23 cellular contexts compared by ENCODE assay signal in the genomic region with DNA sequence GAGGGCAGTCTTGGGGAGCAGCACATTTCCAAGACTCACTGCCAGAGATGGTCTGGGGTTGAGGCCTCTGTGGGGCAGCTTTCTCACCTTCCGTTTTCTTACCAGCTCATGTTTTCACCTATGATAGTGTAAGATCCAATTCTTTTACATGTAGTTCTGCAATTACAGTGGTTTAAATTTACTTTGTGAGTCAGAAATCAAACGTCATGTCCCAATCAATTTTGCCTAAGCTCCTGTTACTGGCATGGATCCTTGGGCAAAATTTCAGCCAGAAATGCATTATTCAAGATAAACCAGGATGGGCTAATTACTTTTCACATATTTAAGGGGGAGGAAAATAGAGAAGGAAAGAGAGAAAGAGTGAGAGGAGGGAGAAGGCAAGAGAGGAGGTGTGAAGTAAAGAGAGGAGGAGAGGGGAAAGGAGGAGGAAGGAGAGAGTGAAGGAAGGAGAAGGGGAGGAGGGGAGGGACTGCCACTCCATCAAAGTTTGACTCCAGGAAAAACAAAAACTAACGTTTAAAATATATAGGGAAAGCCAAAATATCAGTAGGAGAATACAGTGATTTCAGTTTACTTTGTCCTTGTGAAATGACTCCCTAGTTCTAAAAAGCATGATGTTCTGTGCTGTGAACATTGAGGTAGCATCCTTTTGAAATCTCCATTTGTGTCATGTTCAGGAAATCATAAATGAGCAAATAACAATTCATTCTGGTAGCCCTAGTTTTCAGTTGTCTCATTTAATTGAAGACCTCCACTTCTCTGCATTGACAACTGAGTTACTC. TPM values are rescaled to one million over a fixed set of nuclear protein-coding genes. Genes with fewer than 3 reads are reported as not detected.
DNase-seq lines count a peak whose midpoint lies in the region; ATAC-seq, FAIRE-seq and TF ChIP-seq lines count a peak whose summit lies in the region.
"Had no signal": no experiment of that assay in that cellular context is flagged by ENCODE, and none has a peak within 500 bp of the region (broad histone marks: within the 10 kb centered on the region; RNA-seq: fewer than 3 reads in every experiment).

No MANE protein-coding gene starts in this region.

- no peak for FAIRE-seq in HepG2 (lab: Jason Lieb, UNC)
- FAIRE-seq in astrocyte (lab: Jason Lieb, UNC): no peak
- FAIRE-seq: G401.6, HTR-8/SVneo had no signal

- H2AFZ ChIP-seq in HepG2 (ENCODE audit: low read length) (no peak overlapping the region), astrocyte (ENCODE audit: low read depth, low read length) (no peak overlapping the region)
- H2AFZ ChIP-seq: parathyroid adenoma had no signal

- H3K4me1 Mint-ChIP-seq in astrocyte (ENCODE audit: low read depth, unreplicated experiment): peaks cover 32% of the 10 kb centered on the region
- peaks cover 11 to 16% of the 10 kb centered on the region in 2 donors for H3K4me1 Mint-ChIP-seq in immature natural killer cell

- TF ChIP-seq EP300 in HepG2 (IDR thresholded peaks at IDR 0.05; ENCODE audit: low read depth in 2 of 2, low read length in 2 of 2) (no peak), HepG2 (CRISPR knock-in tag; IDR thresholded peaks at IDR 0.05; ENCODE audit: borderline replicate concordance) (no peak)

- BruUV-seq in HepG2 (replicated peaks; lab: Mats Ljungman, UMichigan): no TSS peak

- in situ Hi-C loops in HepG2 (cut with HindIII; ENCODE audit: extremely low pct_ligation_motif_present, low pct_unique_long_range_greater_than_20kb): no loop called here

- POLR2A ChIA-PET in HepG2 (lab: Yijun Ruan, JAX): no interaction called here

- intact Hi-C loops in HepG2 (cut with micrococcal nuclease; ENCODE audit: unreplicated experiment): no loop called here

- no peak for ATAC-seq in HepG2
- ATAC-seq: stimulated activated naive B cell treated with anti-CD40 and anti-IgM and Interleukin-4, amounts not matched to agents 10 μg/mL and 1 μg/mL and 100 μg/mL, for 72 hours had no signal

- DNase-seq in HepG2 (ENCODE audit: low spot score) (no peak), astrocyte (ENCODE audit: low read depth) (peak; percentile 32), fibroblast of peridontal ligament (ENCODE audit: extremely low read depth) (peak; percentile 81), H7 (no peak), NCI-H1436 treated with DMSO at 0.1 percent for 48 hours (lab: John Stamatoyannopoulos, UW) (no peak), immature natural killer cell (no peak)
- no peak for DNase-seq in stimulated activated CD4-positive, alpha-beta T cell treated with anti-CD3 and anti-CD28 coated beads, Interleukin-4, amount 100 ng/mL, for 24 hours
- DNase-seq: activated CD4-positive, CD25-positive, alpha-beta regulatory T cell treated with anti-CD3 and anti-CD28 coated beads, Interleukin-2, amount 50 U/mL, for 72 hours; activated naive CD8-positive, alpha-beta T cell treated with anti-CD3 and anti-CD28 coated beads for 36 hours; islet precursor cell; Kasumi-1; NCI-H1105 treated with DMSO at 0.1 percent for 48 hours; NCI-H2107; NCI-H510A treated with DMSO at 0.1 percent for 48 hours; stimulated activated naive B cell treated with anti-CD40 and anti-IgM and Interleukin-4, amounts not matched to agents 10 μg/mL and 1 μg/mL and 100 μg/mL, for 72 hours had no signal

- H3K4me3 ChIP-seq in liver (ENCODE audit: low read depth in 1 of 3, low read length in 3 of 3) (no peak overlapping the region), HepG2 (replicated peaks in 1 of 3; ENCODE audit: insufficient read depth in 1 of 3, low read depth in 2 of 3, low read length in 3 of 3) (no peak overlapping the region), astrocyte (ENCODE audit: insufficient read depth, low read depth, low read length) (no peak overlapping the region), H7 (ENCODE audit: insufficient read depth, low read depth, low read length) (no peak overlapping the region)
- H3K4me3 ChIP-seq: HAP-1, thoracic aorta had no signal

- TF ChIP-seq RAD21 in liver (IDR thresholded peaks at IDR 0.05): no peak
- no peak for TF ChIP-seq RAD21 in HepG2 (CRISPR knock-in tag; IDR thresholded peaks at IDR 0.05)

- H3K27me3 ChIP-seq in liver (ENCODE audit: control insufficient read depth in 4 of 4, insufficient read depth in 4 of 4, low read length in 3 of 4) (no peaks in the 10 kb centered on the region), HepG2 (ENCODE audit: control insufficient read depth in 1 of 2, insufficient read depth in 2 of 2, low read length in 2 of 2) (no peaks in the 10 kb centered on the region; a peak in 1 of 5 replicates), astrocyte (ENCODE audit: insufficient read depth, low read length) (no peaks in the 10 kb centered on the region), H7 (ENCODE audit: control insufficient read depth, insufficient read depth, low read length) (peaks cover 11% of the 10 kb centered on the region)

- H3K36me3 ChIP-seq in liver (ENCODE audit: control insufficient read depth in 4 of 4, insufficient read depth in 3 of 4, low read depth in 1 of 4, low read length in 3 of 4) (no peaks in the 10 kb centered on the region), HepG2 (replicated peaks in 1 of 2; ENCODE audit: control insufficient read depth in 1 of 2, insufficient read depth in 2 of 2, low read length in 2 of 2) (no peaks in the 10 kb centered on the region), astrocyte (ENCODE audit: insufficient read depth, low read length) (no peaks in the 10 kb centered on the region), H7 (replicated peaks; ENCODE audit: control insufficient read depth, insufficient read depth, low read length) (no peaks in the 10 kb centered on the region)
- H3K36me3 ChIP-seq: thoracic aorta had no signal

- TF ChIP-seq CTCF in liver (IDR thresholded peaks at IDR 0.05; ENCODE audit: low read depth, low read length, missing input control): no peak
- no peak for TF ChIP-seq CTCF in HepG2 (CRISPR knock-in tag; IDR thresholded peaks at IDR 0.05)
- TF ChIP-seq CTCF in astrocyte (IDR thresholded peaks at IDR 0.05; ENCODE audit: insufficient read depth, low read depth, low read length): no peak

- WGBS in liver: 26% methylated on average over 3 of the region's 3 CpGs
- WGBS in HepG2 (ENCODE audit: low lambda C conversion rate): 74% methylated on average over 3 of the region's 3 CpGs

- peaks cover 11% of the 10 kb centered on the region for H3K79me2 ChIP-seq in HepG2 (ENCODE audit: insufficient read depth, low read length)
- H3K79me2 ChIP-seq in astrocyte (ENCODE audit: insufficient read depth, low read length): peaks cover 65% of the 10 kb centered on the region
- H3K79me2 ChIP-seq: parathyroid adenoma had no signal

- H3K4me2 ChIP-seq in HepG2 (ENCODE audit: low read depth, low read length) (no peak overlapping the region), astrocyte (ENCODE audit: low read length) (peak overlapping the region; percentile 24)

- CTCF ChIA-PET in HepG2 (lab: Yijun Ruan, JAX; ENCODE audit: low intra/inter-chr PET ratio, low total read pairs): no interaction called here

- peaks cover 2% of the 10 kb centered on the region for H3K9me3 Mint-ChIP-seq in astrocyte (ENCODE audit: unreplicated experiment)
- H3K9me3 Mint-ChIP-seq in immature natural killer cell: no peaks in the 10 kb centered on the region
- H3K9me3 Mint-ChIP-seq: activated naive CD8-positive, alpha-beta T cell treated with anti-CD3 and anti-CD28 coated beads for 36 hours; stimulated activated naive B cell treated with anti-CD40 and anti-IgM and Interleukin-4, amounts not matched to agents 10 μg/mL and 1 μg/mL and 100 μg/mL, for 72 hours had no signal

- no peaks in the 10 kb centered on the region for H3K36me3 Mint-ChIP-seq in astrocyte (ENCODE audit: low read depth, unreplicated experiment)
- H3K36me3 Mint-ChIP-seq in immature natural killer cell: no peaks in the 10 kb centered on the region
- H3K36me3 Mint-ChIP-seq: activated naive CD8-positive, alpha-beta T cell treated with anti-CD3 and anti-CD28 coated beads for 36 hours had no signal

- H3K4me1 ChIP-seq in liver (ENCODE audit: control insufficient read depth in 4 of 4, insufficient read depth in 4 of 4, low read length in 3 of 4) (peaks cover 3 to 47% (median 28%) of the 10 kb centered on the region in 4 donors), HepG2 (ENCODE audit: insufficient read depth, low read length) (peaks cover 56% of the 10 kb centered on the region), astrocyte (ENCODE audit: insufficient read depth, low read length) (peaks cover 18% of the 10 kb centered on the region)
- H3K4me1 ChIP-seq: parathyroid adenoma had no signal

- no peak overlapping the region for H3K9ac ChIP-seq in liver (ENCODE audit: low read depth in 1 of 2, low read length in 2 of 2)
- no peak overlapping the region for H3K9ac ChIP-seq in HepG2 (ENCODE audit: insufficient read depth, low read depth, low read length)
- H3K9ac ChIP-seq in astrocyte (ENCODE audit: low read length): no peak overlapping the region
- H3K9ac ChIP-seq: parathyroid adenoma had no signal

- H3K27ac ChIP-seq in liver (ENCODE audit: low read depth in 1 of 2, low read length in 2 of 2) (peak overlapping the region; percentile 84 to 87), HepG2 (ENCODE audit: extremely low read length, insufficient read depth, low read length) (no peak overlapping the region), astrocyte (ENCODE audit: low read depth, low read length) (no peak overlapping the region)
- H3K27ac ChIP-seq: C4-2B, parathyroid adenoma, RWPE1 had no signal

- no peaks in the 10 kb centered on the region; the same call in 1 of the 2 replicates for H4K20me1 ChIP-seq in HepG2 (ENCODE audit: insufficient read depth, low read length)
- peaks cover 13% of the 10 kb centered on the region for H4K20me1 ChIP-seq in astrocyte (ENCODE audit: insufficient read depth, low read length)

- H3K27ac Mint-ChIP-seq in astrocyte (ENCODE audit: unreplicated experiment): no peak overlapping the region
- no peak overlapping the region for H3K27ac Mint-ChIP-seq in immature natural killer cell
- H3K27ac Mint-ChIP-seq: activated naive CD8-positive, alpha-beta T cell treated with anti-CD3 and anti-CD28 coated beads for 36 hours had no signal

- TF ChIP-seq POLR2A in HepG2 (IDR thresholded peaks at IDR 0.05; ENCODE audit: insufficient read depth in 1 of 2, low read depth in 2 of 2, low read length in 2 of 2): no peak

- H3K27me3 Mint-ChIP-seq in astrocyte (ENCODE audit: low read depth, unreplicated experiment) (no peaks in the 10 kb centered on the region), immature natural killer cell (ENCODE audit: low read depth in 3 of 3) (peaks cover 4 to 24% (median 19%) of the 10 kb centered on the region in 3 donors)
- H3K27me3 Mint-ChIP-seq: stimulated activated naive B cell treated with anti-CD40 and anti-IgM and Interleukin-4, amounts not matched to agents 10 μg/mL and 1 μg/mL and 100 μg/mL, for 72 hours had no signal

- H3K9me3 ChIP-seq in liver (ENCODE audit: control insufficient read depth in 4 of 4, low read length in 3 of 4): no peaks in the 10 kb centered on the region
- no peaks in the 10 kb centered on the region for H3K9me3 ChIP-seq in HepG2 (ENCODE audit: low read length)
- no peaks in the 10 kb centered on the region for H3K9me3 ChIP-seq in astrocyte (ENCODE audit: insufficient read depth, low read depth, low read length)
- H3K9me3 ChIP-seq: thoracic aorta had no signal

- H3K4me3 Mint-ChIP-seq in astrocyte (ENCODE audit: unreplicated experiment): no peak overlapping the region
- no peak overlapping the region for H3K4me3 Mint-ChIP-seq in immature natural killer cell
- H3K4me3 Mint-ChIP-seq: activated naive CD8-positive, alpha-beta T cell treated with anti-CD3 and anti-CD28 coated beads for 36 hours; stimulated activated naive B cell treated with anti-CD40 and anti-IgM and Interleukin-4, amounts not matched to agents 10 μg/mL and 1 μg/mL and 100 μg/mL, for 72 hours had no signal

RNA-seq across cellular contexts. Expression of a gene that starts 2.9 kb away (rescaled TPM):
- total RNA-seq in liver (1 to 10 TPM; 1.7 to 4.4 TPM), HepG2 (2016; rRNA removed; fragmentation: Illumina TruSeq; extraction: Trizol) (27.4 and 37.1 TPM in 2 replicates), astrocyte (12.1 and 13.6 TPM in 2 replicates)
- polyA plus RNA-seq in liver (1 to 10 TPM; 1.4 to 1.8 TPM), HepG2 (2011; rRNA removed) (3.7 and 4.8 TPM in 2 replicates), immature natural killer cell (not detected)
- 37.5 and 44.9 TPM in 2 replicates for total RNA-seq in HepG2 (2016; cell fraction: cytosol; rRNA removed; fragmentation: Illumina TruSeq; extraction: Trizol; ENCODE audit: low read depth)
- 26.8 and 36.0 TPM in 2 replicates for total RNA-seq in HepG2 (2016; cell fraction: insoluble cytoplasmic fraction; rRNA removed; fragmentation: Illumina TruSeq; extraction: Trizol)
- 68.9 and 79.0 TPM in 2 replicates for total RNA-seq in HepG2 (2016; cell fraction: membrane; rRNA removed; fragmentation: Illumina TruSeq; extraction: Trizol)
- total RNA-seq in HepG2 (2016; cell fraction: nucleus; rRNA removed; fragmentation: Illumina TruSeq; extraction: Trizol): 12.4 and 15.0 TPM in 2 replicates
- polyA plus RNA-seq in HepG2 (2011; cell fraction: cytosol; rRNA removed): 1.7 and 2.6 TPM in 2 replicates
- polyA plus RNA-seq in HepG2 (2011; cell fraction: nucleus; rRNA removed): 1.1 and 1.2 TPM in 2 replicates
- polyA plus RNA-seq in HepG2 (2012): 4.4 and 5.5 TPM in 2 replicates
- 38.8 and 41.5 TPM in 2 replicates for polyA plus RNA-seq in HepG2 (2016; cell fraction: cytosol; fragmentation: Illumina TruSeq; extraction: Trizol; ENCODE audit: low read depth)
- 22.0 and 22.8 TPM in 2 replicates for polyA plus RNA-seq in HepG2 (2016; cell fraction: insoluble cytoplasmic fraction; fragmentation: Illumina TruSeq; extraction: Trizol; ENCODE audit: low read depth)
- polyA plus RNA-seq in HepG2 (2016; cell fraction: membrane; fragmentation: Illumina TruSeq; extraction: Trizol; ENCODE audit: low read depth): 46.5 and 53.9 TPM in 2 replicates
- 12.6 TPM in 2 replicates for polyA plus RNA-seq in HepG2 (2016; cell fraction: nucleus; fragmentation: Illumina TruSeq; extraction: Trizol; ENCODE audit: insufficient read depth, low read depth)
- polyA minus RNA-seq in HepG2 (2011; rRNA and poly(A)+ RNA removed; ENCODE audit: low replicate concordance): 2.2 and 7.6 TPM in 2 replicates
- 6.4 and 9.6 TPM in 2 replicates for polyA minus RNA-seq in HepG2 (2011; cell fraction: cytosol; rRNA and poly(A)+ RNA removed)
- polyA minus RNA-seq in HepG2 (2011; cell fraction: nucleus; rRNA and poly(A)+ RNA removed): 4.9 and 9.3 TPM in 2 replicates
- total RNA-seq in H7 (2014; rRNA removed; shearing (Covaris generic)): 13.0 and 13.9 TPM in 2 replicates

Comparison
In these comparisons a context has a peak if more than half of its experiments do, and no peak if none do; other contexts are left out.
1. H3K27ac ChIP-seq: peak in liver (2 of 2); none in HepG2 (single experiment) and astrocyte (single experiment).
2. DNase-seq: peak in astrocyte (single experiment) and fibroblast of peridontal ligament (single experiment); none in HepG2 (single experiment), stimulated activated CD4-positive, alpha-beta T cell treated with anti-CD3 and anti-CD28 coated beads, Interleukin-4, amount 100 ng/mL, for 24 hours (single experiment), H7 (single experiment), NCI-H1436 treated with DMSO at 0.1 percent for 48 hours (single experiment) and immature natural killer cell (0 of 3).